In genomic region chr5:119274024-119274766, GRCh38 we compare ENCODE assay signal across 8 cellular contexts.
A peak's percentile ranks its signal among the peaks of the same experiment; 100 is the strongest.
DNase-seq lines count a peak whose midpoint lies in the region; ATAC-seq, FAIRE-seq and TF ChIP-seq lines count a peak whose summit lies in the region.

No MANE protein-coding gene starts in this region.

- peak overlapping the region; percentile 41 for H3K4me2 ChIP-seq in astrocyte (ENCODE audit: low read length)

- H3K27ac Mint-ChIP-seq in astrocyte (ENCODE audit: unreplicated experiment) = peak overlapping the region; percentile 80

- H3K36me3 ChIP-seq in HUES6 (ENCODE audit: control insufficient read depth, insufficient read depth, low read length) = no peaks in the 10 kb centered on the region
- H3K36me3 ChIP-seq in astrocyte (ENCODE audit: insufficient read depth, low read length) = no peaks in the 10 kb centered on the region
- no peaks in the 10 kb centered on the region for H3K36me3 ChIP-seq in muscle layer of duodenum (ENCODE audit: control insufficient read depth in 1 of 2, insufficient read depth in 2 of 2, low read length in 2 of 2)

- peaks cover 3% of the 10 kb centered on the region; the same call in 1 of the 2 replicates for H3K27me3 ChIP-seq in HUES6 (ENCODE audit: control insufficient read depth, insufficient read depth, low read length)
- H3K27me3 ChIP-seq in astrocyte (ENCODE audit: insufficient read depth, low read length) = no peaks in the 10 kb centered on the region
- no peaks in the 10 kb centered on the region for H3K27me3 ChIP-seq in muscle layer of duodenum (ENCODE audit: low read depth, low read length)

- H3K4me3 Mint-ChIP-seq in astrocyte (ENCODE audit: unreplicated experiment) = no peak overlapping the region

- H2AFZ ChIP-seq in astrocyte (ENCODE audit: low read depth, low read length) = no peak overlapping the region

- H3K4me3 ChIP-seq in HUES6 (ENCODE audit: low read depth, low read length) = no peak overlapping the region
- no peak overlapping the region for H3K4me3 ChIP-seq in astrocyte (ENCODE audit: insufficient read depth, low read depth, low read length)
- H3K4me3 ChIP-seq in muscle layer of duodenum (ENCODE audit: low read depth in 1 of 2, low read length in 2 of 2) = no peak overlapping the region

- H3K4me1 Mint-ChIP-seq in astrocyte (ENCODE audit: low read depth, unreplicated experiment) = peaks cover 45% of the 10 kb centered on the region

- no peak for FAIRE-seq in astrocyte (lab: Jason Lieb, UNC)

- no peaks in the 10 kb centered on the region for H3K27me3 Mint-ChIP-seq in astrocyte (ENCODE audit: low read depth, unreplicated experiment)

- H3K9me3 Mint-ChIP-seq in astrocyte (ENCODE audit: unreplicated experiment) = no peaks in the 10 kb centered on the region

- peaks cover 1% of the 10 kb centered on the region for H3K36me3 Mint-ChIP-seq in astrocyte (ENCODE audit: low read depth, unreplicated experiment)

- H3K9ac ChIP-seq in HUES6 (ENCODE audit: low read length) (peak overlapping the region; percentile 22), astrocyte (ENCODE audit: low read length) (peak overlapping the region; percentile 40)

- H3K27ac ChIP-seq in HUES6 (ENCODE audit: low read depth, low read length) (no peak overlapping the region), astrocyte (ENCODE audit: low read depth, low read length) (peak overlapping the region; percentile 55), muscle layer of duodenum (ENCODE audit: low read length) (peak overlapping the region; percentile 17)

- no peaks in the 10 kb centered on the region for H4K20me1 ChIP-seq in astrocyte (ENCODE audit: insufficient read depth, low read length)

- H3K9me3 ChIP-seq in HUES6 (ENCODE audit: control insufficient read depth, insufficient read depth, low read depth, low read length) = no peaks in the 10 kb centered on the region
- H3K9me3 ChIP-seq in astrocyte (ENCODE audit: insufficient read depth, low read depth, low read length) = no peaks in the 10 kb centered on the region
- H3K9me3 ChIP-seq in muscle layer of duodenum (ENCODE audit: control insufficient read depth in 1 of 2, low read length in 2 of 2) = no peaks in the 10 kb centered on the region

- intact Hi-C loops in left ventricle myocardium superior (cut with micrococcal nuclease) = no loop called here

- peaks cover 22% of the 10 kb centered on the region for H3K79me2 ChIP-seq in astrocyte (ENCODE audit: insufficient read depth, low read length)

- peak; percentile 76 for DNase-seq in DMS53 (lab: John Stamatoyannopoulos, UW)
- DNase-seq in astrocyte (ENCODE audit: low read depth) = peak; percentile 16
- DNase-seq in left ventricle myocardium superior = no peak
- no peak for DNase-seq in stimulated activated CD4-positive, alpha-beta T cell treated with anti-CD3 and anti-CD28 coated beads, Interleukin-4, amount 100 ng/mL, for 24 hours

- ATAC-seq in GM21717 (IDR thresholded peaks at IDR 0.05; ENCODE audit: unreplicated experiment) (no peak), GM18858 (IDR thresholded peaks at IDR 0.05; ENCODE audit: unreplicated experiment) (no peak), left ventricle myocardium superior (no peak)

- H3K4me1 ChIP-seq in HUES6 (ENCODE audit: control insufficient read depth, insufficient read depth, low read length) = peaks cover 52% of the 10 kb centered on the region
- H3K4me1 ChIP-seq in astrocyte (ENCODE audit: insufficient read depth, low read length) = peaks cover 19% of the 10 kb centered on the region
- H3K4me1 ChIP-seq in muscle layer of duodenum (ENCODE audit: control insufficient read depth in 1 of 2, insufficient read depth in 2 of 2, low read length in 2 of 2) = peaks cover 12 to 30% of the 10 kb centered on the region in 2 donors

- no peak for TF ChIP-seq CTCF in astrocyte (IDR thresholded peaks at IDR 0.05; ENCODE audit: insufficient read depth, low read depth, low read length)

Comparison
In these comparisons a context has a peak if more than half of its experiments do, and no peak if none do; other contexts are left out.
1. DNase-seq: peak in DMS53 (single experiment) and astrocyte (single experiment); none in left ventricle myocardium superior (single experiment) and stimulated activated CD4-positive, alpha-beta T cell treated with anti-CD3 and anti-CD28 coated beads, Interleukin-4, amount 100 ng/mL, for 24 hours (single experiment).